In genomic region chr18:27017901-27018500, GRCh38 we compare ENCODE assay signal across 8 cellular contexts.
DNase-seq lines count a peak whose midpoint lies in the region; ATAC-seq and TF ChIP-seq lines count a peak whose summit lies in the region.

No MANE protein-coding gene starts in this region.

- TF ChIP-seq CTCF in BE2C (IDR thresholded peaks at IDR 0.05; ENCODE audit: low read depth, low read length) (peak; percentile 61), Peyer's patch (IDR thresholded peaks at IDR 0.05) (peak in 5 of 6 experiments; percentile 20 to 46 (median 33))

- H3K9me3 ChIP-seq in BE2C (no peaks in the 10 kb centered on the region), Peyer's patch (no peaks in the 10 kb centered on the region)

- no peak for TF ChIP-seq POLR2A in Peyer's patch (IDR thresholded peaks at IDR 0.05)

- H3K4me1 ChIP-seq in BE2C, result no peaks in the 10 kb centered on the region
- no peaks in the 10 kb centered on the region for H3K4me1 ChIP-seq in Peyer's patch

- no peak overlapping the region for H3K4me3 ChIP-seq in BE2C (ENCODE audit: low read depth, low read length)
- H3K4me3 ChIP-seq in Peyer's patch, result no peak overlapping the region

- H3K36me3 ChIP-seq in BE2C, result no peaks in the 10 kb centered on the region
- H3K36me3 ChIP-seq in Peyer's patch, result no peaks in the 10 kb centered on the region

- ATAC-seq in GM21786 (IDR thresholded peaks at IDR 0.05; ENCODE audit: unreplicated experiment) (peak; percentile 62), GM18870 (IDR thresholded peaks at IDR 0.05; ENCODE audit: unreplicated experiment) (no peak)

- no peaks in the 10 kb centered on the region for H3K27me3 ChIP-seq in BE2C
- no peaks in the 10 kb centered on the region for H3K27me3 ChIP-seq in Peyer's patch

- DNase-seq in BE2C, result no peak
- no peak for DNase-seq in Peyer's patch
- DNase-seq in glomerular visceral epithelial cell (ENCODE audit: extremely low spot score), result peak; percentile 30
- no peak for DNase-seq in middle frontal gyrus (ENCODE audit: extremely low spot score, low spot score)
- DNase-seq in HuH-7.5 (ENCODE audit: low spot score), result no peak
- DNase-seq in UCSD-AML1 (lab: John Stamatoyannopoulos, UW; ENCODE audit: unreplicated experiment), result no peak

- H3K27ac ChIP-seq in Peyer's patch, result no peak overlapping the region
